8 cellular contexts compared by ENCODE assay signal in genomic region chr17:70767102-70767701, GRCh38.
DNase-seq lines count a peak whose midpoint lies in the region; ATAC-seq and TF ChIP-seq lines count a peak whose summit lies in the region.

No MANE protein-coding gene starts in this region.

- DNase-seq in activated CD8-positive, alpha-beta T cell treated with anti-CD3 and anti-CD28 coated beads for 36 hours = no peak
- DNase-seq in activated CD8-positive, alpha-beta T cell treated with anti-CD3 and anti-CD28 coated beads, Interleukin-2, amount 10 ng/mL, durations not matched to agents 7 days and 5 days = no peak
- DNase-seq in NCI-H2227 (lab: John Stamatoyannopoulos, UW; ENCODE audit: unreplicated experiment) = peak; percentile 43
- peak; percentile 18 for DNase-seq in dermis blood vessel endothelial cell
- DNase-seq in neural progenitor cell (ENCODE audit: low spot score) = peak; percentile 53

- H3F3A ChIP-seq in neural progenitor cell (ENCODE audit: low read depth) = no peaks in the 10 kb centered on the region

- H3K4me1 ChIP-seq in neural progenitor cell = no peaks in the 10 kb centered on the region

- peak; percentile 47 for TF ChIP-seq CTCF in activated CD8-positive, alpha-beta T cell treated with anti-CD3 and anti-CD28 coated beads for 36 hours (IDR thresholded peaks at IDR 0.05)
- TF ChIP-seq CTCF in neural progenitor cell (IDR thresholded peaks at IDR 0.05) = peak; percentile 88

- H3K9ac ChIP-seq in neural progenitor cell = no peak overlapping the region

- no peaks in the 10 kb centered on the region for H3K36me3 ChIP-seq in neural progenitor cell

- H3K27ac Mint-ChIP-seq in activated CD8-positive, alpha-beta T cell treated with anti-CD3 and anti-CD28 coated beads for 36 hours = no peak overlapping the region
- no peak overlapping the region for H3K27ac Mint-ChIP-seq in activated CD8-positive, alpha-beta T cell treated with anti-CD3 and anti-CD28 coated beads, Interleukin-2, amount 10 ng/mL, durations not matched to agents 7 days and 5 days
- H3K27ac Mint-ChIP-seq in neural progenitor cell = no peak overlapping the region

- H3K27ac ChIP-seq in neural progenitor cell = no peak overlapping the region

- no peaks in the 10 kb centered on the region for H4K20me1 ChIP-seq in neural progenitor cell (ENCODE audit: low read depth)

- intact Hi-C loops in activated CD8-positive, alpha-beta T cell treated with anti-CD3 and anti-CD28 coated beads for 36 hours (cut with micrococcal nuclease) = no loop called here

- no peaks in the 10 kb centered on the region for H3K79me2 ChIP-seq in neural progenitor cell (ENCODE audit: low read depth)

- CTCF ChIA-PET in activated CD8-positive, alpha-beta T cell treated with anti-CD3 and anti-CD28 coated beads for 36 hours (lab: Charles Lee) = interaction anchor here (0.5 to 1.5 kb wide), 7 partner anchors 9 to 1772 kb away, joined by 3 to 9 read pairs (median 3); no protein-coding TSS in a partner anchor
- CTCF ChIA-PET in activated CD8-positive, alpha-beta T cell treated with anti-CD3 and anti-CD28 coated beads, Interleukin-2, amount 10 ng/mL, durations not matched to agents 7 days and 5 days (lab: Charles Lee) = interaction anchor here (1.6 kb wide), 1 partner anchor 9 kb away, joined by 5 read pairs; no protein-coding TSS in a partner anchor

- H3K27me3 Mint-ChIP-seq in activated CD8-positive, alpha-beta T cell treated with anti-CD3 and anti-CD28 coated beads for 36 hours = no peaks in the 10 kb centered on the region
- no peaks in the 10 kb centered on the region for H3K27me3 Mint-ChIP-seq in activated CD8-positive, alpha-beta T cell treated with anti-CD3 and anti-CD28 coated beads, Interleukin-2, amount 10 ng/mL, durations not matched to agents 7 days and 5 days (ENCODE audit: low read depth)
- H3K27me3 Mint-ChIP-seq in neural progenitor cell (ENCODE audit: insufficient read depth, low read depth) = no peaks in the 10 kb centered on the region

- H3K4me3 Mint-ChIP-seq in activated CD8-positive, alpha-beta T cell treated with anti-CD3 and anti-CD28 coated beads for 36 hours = no peak overlapping the region
- H3K4me3 Mint-ChIP-seq in activated CD8-positive, alpha-beta T cell treated with anti-CD3 and anti-CD28 coated beads, Interleukin-2, amount 10 ng/mL, durations not matched to agents 7 days and 5 days = no peak overlapping the region
- no peak overlapping the region for H3K4me3 Mint-ChIP-seq in neural progenitor cell

- H2AFZ ChIP-seq in neural progenitor cell (replicated peaks) = no peak overlapping the region

- no peaks in the 10 kb centered on the region for H3K9me3 ChIP-seq in neural progenitor cell (ENCODE audit: low read depth)

- no peaks in the 10 kb centered on the region for H3K4me1 Mint-ChIP-seq in activated CD8-positive, alpha-beta T cell treated with anti-CD3 and anti-CD28 coated beads for 36 hours (ENCODE audit: low read depth)
- H3K4me1 Mint-ChIP-seq in activated CD8-positive, alpha-beta T cell treated with anti-CD3 and anti-CD28 coated beads, Interleukin-2, amount 10 ng/mL, durations not matched to agents 7 days and 5 days (ENCODE audit: low read depth) = no peaks in the 10 kb centered on the region
- peaks cover 26% of the 10 kb centered on the region for H3K4me1 Mint-ChIP-seq in neural progenitor cell

- H3K4me2 ChIP-seq in neural progenitor cell = no peak overlapping the region

- no peaks in the 10 kb centered on the region for H3K36me3 Mint-ChIP-seq in activated CD8-positive, alpha-beta T cell treated with anti-CD3 and anti-CD28 coated beads for 36 hours (ENCODE audit: low read depth)
- H3K36me3 Mint-ChIP-seq in activated CD8-positive, alpha-beta T cell treated with anti-CD3 and anti-CD28 coated beads, Interleukin-2, amount 10 ng/mL, durations not matched to agents 7 days and 5 days (ENCODE audit: low read depth) = no peaks in the 10 kb centered on the region
- peaks cover 2% of the 10 kb centered on the region for H3K36me3 Mint-ChIP-seq in neural progenitor cell

- H3K27me3 ChIP-seq in neural progenitor cell = no peaks in the 10 kb centered on the region

- H3K9me3 Mint-ChIP-seq in activated CD8-positive, alpha-beta T cell treated with anti-CD3 and anti-CD28 coated beads for 36 hours = no peaks in the 10 kb centered on the region
- H3K9me3 Mint-ChIP-seq in activated CD8-positive, alpha-beta T cell treated with anti-CD3 and anti-CD28 coated beads, Interleukin-2, amount 10 ng/mL, durations not matched to agents 7 days and 5 days (ENCODE audit: insufficient read depth) = no peaks in the 10 kb centered on the region
- peaks cover 3% of the 10 kb centered on the region for H3K9me3 Mint-ChIP-seq in neural progenitor cell

- POLR2A ChIA-PET in activated CD8-positive, alpha-beta T cell treated with anti-CD3 and anti-CD28 coated beads for 36 hours (lab: Charles Lee) = interaction anchor here (0.6 kb wide), 1 partner anchor 247 kb away, joined by 3 read pairs; no protein-coding TSS in a partner anchor
- POLR2A ChIA-PET in activated CD8-positive, alpha-beta T cell treated with anti-CD3 and anti-CD28 coated beads, Interleukin-2, amount 10 ng/mL, durations not matched to agents 7 days and 5 days (lab: Charles Lee) = no interaction called here

- no peak for ATAC-seq in activated CD8-positive, alpha-beta T cell treated with anti-CD3 and anti-CD28 coated beads for 36 hours
- ATAC-seq in activated CD8-positive, alpha-beta T cell treated with anti-CD3 and anti-CD28 coated beads, Interleukin-2, amount 10 ng/mL, durations not matched to agents 7 days and 5 days = no peak
- ATAC-seq in GM19395 (IDR thresholded peaks at IDR 0.05; ENCODE audit: unreplicated experiment) (no peak), GM18517 (IDR thresholded peaks at IDR 0.05; ENCODE audit: unreplicated experiment) (no peak), HG02970 (IDR thresholded peaks at IDR 0.05; ENCODE audit: low FRiP score, unreplicated experiment) (no peak)

- no peak overlapping the region for H3K4me3 ChIP-seq in neural progenitor cell

Comparison
In these comparisons a context has a peak if more than half of its experiments do, and no peak if none do; other contexts are left out.
1. DNase-seq: peak in NCI-H2227 (single experiment), dermis blood vessel endothelial cell (single experiment) and neural progenitor cell (single experiment); none in activated CD8-positive, alpha-beta T cell treated with anti-CD3 and anti-CD28 coated beads for 36 hours (single experiment) and activated CD8-positive, alpha-beta T cell treated with anti-CD3 and anti-CD28 coated beads, Interleukin-2, amount 10 ng/mL, durations not matched to agents 7 days and 5 days (single experiment).